Comparison of ENCODE assay signal across 20 cellular contexts in genomic region chrX:153906126-153906917, GRCh38. TPM values are rescaled to one million over a fixed set of nuclear protein-coding genes. Genes with fewer than 3 reads are reported as not detected.
DNase-seq lines count a peak whose midpoint lies in the region; ATAC-seq and TF ChIP-seq lines count a peak whose summit lies in the region.
"Had no signal": no experiment of that assay in that cellular context is flagged by ENCODE, and none has a peak within 500 bp of the region (broad histone marks: within the 10 kb centered on the region; RNA-seq: fewer than 3 reads in every experiment).

No MANE protein-coding gene starts in this region.

- H3K4me1 Mint-ChIP-seq in CD8-positive, alpha-beta T cell (ENCODE audit: low read depth), result peaks cover 39% of the 10 kb centered on the region
- peaks cover 23% of the 10 kb centered on the region for H3K4me1 Mint-ChIP-seq in activated T-helper 17 cell treated with anti-CD3 and anti-CD28 coated beads, Interleukin-2, amount 50 U/mL, for 72 hours
- peaks cover 24 to 54% of the 10 kb centered on the region in 2 donors for H3K4me1 Mint-ChIP-seq in natural killer cell

- H3K27ac ChIP-seq in CD8-positive, alpha-beta T cell (ENCODE audit: low read depth, low read length), result no peak overlapping the region
- H3K27ac ChIP-seq: colonic mucosa, right atrium auricular region had no signal

- H3K27ac Mint-ChIP-seq in CD8-positive, alpha-beta T cell, result peak overlapping the region; percentile 82
- peak overlapping the region; percentile 28 for H3K27ac Mint-ChIP-seq in activated T-helper 17 cell treated with anti-CD3 and anti-CD28 coated beads, Interleukin-2, amount 50 U/mL, for 72 hours
- peak overlapping the region; percentile 81 to 89 for H3K27ac Mint-ChIP-seq in natural killer cell
- H3K27ac Mint-ChIP-seq: activated naive CD8-positive, alpha-beta T cell had no signal

- intact Hi-C loops in CD8-positive, alpha-beta T cell (cut with DNase I, micrococcal nuclease), result no loop called here
- intact Hi-C loops in natural killer cell (cut with micrococcal nuclease), result loop anchor here (2.0 to 5.0 kb wide), 2 partner anchors 20 to 89 kb away; partner anchors contain the start of gene ARHGAP4

- no peaks in the 10 kb centered on the region for H3K9me3 Mint-ChIP-seq in CD8-positive, alpha-beta T cell
- no peaks in the 10 kb centered on the region for H3K9me3 Mint-ChIP-seq in activated T-helper 17 cell treated with anti-CD3 and anti-CD28 coated beads, Interleukin-2, amount 50 U/mL, for 72 hours
- no peaks in the 10 kb centered on the region for H3K9me3 Mint-ChIP-seq in natural killer cell

- H3K27me3 ChIP-seq in CD8-positive, alpha-beta T cell (ENCODE audit: insufficient read depth, low read length), result no peaks in the 10 kb centered on the region
- H3K27me3 ChIP-seq: colonic mucosa had no signal

- TF ChIP-seq POLR2A in GM18505 (IDR thresholded peaks at IDR 0.05; ENCODE audit: borderline replicate concordance, extremely low read depth, insufficient read depth, insufficient read length), result peak; percentile 0

- peaks cover 53% of the 10 kb centered on the region for H3K4me1 ChIP-seq in CD8-positive, alpha-beta T cell (ENCODE audit: insufficient read depth, low read length)
- H3K4me1 ChIP-seq: colonic mucosa had no signal

- no peak overlapping the region for H3K4me3 ChIP-seq in CD8-positive, alpha-beta T cell (ENCODE audit: low read depth, low read length)
- H3K4me3 ChIP-seq: colonic mucosa, lung had no signal

- POLR2A ChIA-PET in CD8-positive, alpha-beta T cell (lab: Charles Lee), result interaction anchor here (0.5 to 4.0 kb wide), 12 partner anchors 11 to 454 kb away, joined by 3 to 17 read pairs (median 4); partner anchors contain the start of genes ARHGAP4, HCFC1, IDH3G and RENBP

- DNase-seq in CD8-positive, alpha-beta T cell, result peak in 2 of 7 experiments; percentile 20 to 57
- peak; percentile 60 for DNase-seq in natural killer cell
- no peak for DNase-seq in activated CD4-positive, CD25-positive, alpha-beta regulatory T cell treated with anti-CD3 and anti-CD28 coated beads, Interleukin-2, amount 50 U/mL, for 72 hours
- DNase-seq in NCI-H510A treated with DMSO at 0.1 percent for 48 hours (lab: John Stamatoyannopoulos, UW), result no peak
- DNase-seq: AML-193; colonic mucosa; NCI-H1417; NCI-H69; OCI-M1; stimulated activated CD4-positive, alpha-beta T cell treated with anti-CD3 and anti-CD28 coated beads, Interleukin-15, amount 100 ng/mL, for 24 hours; stimulated activated naive CD4-positive, alpha-beta T cell treated with Interleukin-2 at 50 U/mL for 16 hours; trophoblast cell had no signal

- peaks cover 18% of the 10 kb centered on the region for H3K36me3 Mint-ChIP-seq in CD8-positive, alpha-beta T cell
- H3K36me3 Mint-ChIP-seq in activated T-helper 17 cell treated with anti-CD3 and anti-CD28 coated beads, Interleukin-2, amount 50 U/mL, for 72 hours (ENCODE audit: low read depth), result peaks cover 6% of the 10 kb centered on the region
- no peaks in the 10 kb centered on the region for H3K36me3 Mint-ChIP-seq in natural killer cell
- H3K36me3 Mint-ChIP-seq: activated naive CD8-positive, alpha-beta T cell; brain had no signal

- no peaks in the 10 kb centered on the region for H3K27me3 Mint-ChIP-seq in CD8-positive, alpha-beta T cell (ENCODE audit: low read depth)
- H3K27me3 Mint-ChIP-seq in activated T-helper 17 cell treated with anti-CD3 and anti-CD28 coated beads, Interleukin-2, amount 50 U/mL, for 72 hours, result no peaks in the 10 kb centered on the region
- H3K27me3 Mint-ChIP-seq in natural killer cell (ENCODE audit: low read depth in 2 of 2), result no peaks in the 10 kb centered on the region
- H3K27me3 Mint-ChIP-seq: activated naive CD8-positive, alpha-beta T cell had no signal

- H3K9me3 ChIP-seq in CD8-positive, alpha-beta T cell (ENCODE audit: low read length), result no peaks in the 10 kb centered on the region
- H3K9me3 ChIP-seq: colonic mucosa, right atrium auricular region had no signal

- ATAC-seq in CD8-positive, alpha-beta T cell, result peak; percentile 64
- ATAC-seq in GM18505 (IDR thresholded peaks at IDR 0.05; ENCODE audit: unreplicated experiment), result no peak
- peak; percentile 44 for ATAC-seq in activated T-helper 17 cell treated with anti-CD3 and anti-CD28 coated beads, Interleukin-2, amount 50 U/mL, for 72 hours (replicated peaks)
- ATAC-seq in natural killer cell, result peak; percentile 85 to 92 (median 92)
- ATAC-seq in HG03378 (IDR thresholded peaks at IDR 0.05; ENCODE audit: unreplicated experiment), result no peak

- no peak overlapping the region for H3K4me3 Mint-ChIP-seq in CD8-positive, alpha-beta T cell
- no peak overlapping the region for H3K4me3 Mint-ChIP-seq in activated T-helper 17 cell treated with anti-CD3 and anti-CD28 coated beads, Interleukin-2, amount 50 U/mL, for 72 hours
- H3K4me3 Mint-ChIP-seq in natural killer cell, result peak overlapping the region; percentile 72
- H3K4me3 Mint-ChIP-seq: activated naive CD8-positive, alpha-beta T cell; brain had no signal

- CTCF ChIA-PET in CD8-positive, alpha-beta T cell (lab: Charles Lee), result interaction anchor here (0.7 to 1.9 kb wide), 4 partner anchors 17 to 146 kb away, joined by 3 to 9 read pairs (median 4); partner anchors contain the start of gene ARHGAP4

- TF ChIP-seq CTCF in CD8-positive, alpha-beta T cell (IDR thresholded peaks at IDR 0.05), result no peak
- no peak for TF ChIP-seq CTCF in natural killer cell (IDR thresholded peaks at IDR 0.05)

- no peaks in the 10 kb centered on the region for H3K36me3 ChIP-seq in CD8-positive, alpha-beta T cell (ENCODE audit: insufficient read depth, low read length)
- H3K36me3 ChIP-seq: colonic mucosa, right atrium auricular region had no signal

RNA-seq across cellular contexts. Expression of gene AVPR2, which starts 1.8 kb away (rescaled TPM):
- total RNA-seq in CD8-positive, alpha-beta T cell, result not detected
- under 1 TPM in 1 of 2 donors, not detected in 1; 0.32 TPM for total RNA-seq in activated T-helper 17 cell treated with anti-CD3 and anti-CD28 coated beads, Interleukin-2, amount 50 U/mL, for 72 hours
- not detected for total RNA-seq in natural killer cell
- total RNA-seq: osteocyte had no signal

RNA-seq across cellular contexts. Expression of gene ARHGAP4, which starts 19.7 kb away (rescaled TPM):
- 100 to 1,000 TPM; 432 to 440 TPM for total RNA-seq in CD8-positive, alpha-beta T cell
- total RNA-seq in activated T-helper 17 cell treated with anti-CD3 and anti-CD28 coated beads, Interleukin-2, amount 50 U/mL, for 72 hours, result 100 to 1,000 TPM; 105 to 147 TPM
- 100 to 1,000 TPM; 352 to 398 (median 384) TPM for total RNA-seq in natural killer cell

RNA-seq across cellular contexts. Expression of gene L1CAM, which starts 20.3 kb away (rescaled TPM):
- under 1 TPM in 1 of 2 experiments, not detected in 1; 0.05 TPM for total RNA-seq in CD8-positive, alpha-beta T cell
- total RNA-seq in activated T-helper 17 cell treated with anti-CD3 and anti-CD28 coated beads, Interleukin-2, amount 50 U/mL, for 72 hours, result 1 to 10 TPM; 2.3 to 2.4 TPM
- total RNA-seq in natural killer cell, result under 1 TPM in 2 of 3 donors, not detected in 1; 0.23 to 0.98 TPM

RNA-seq across cellular contexts. Expression of gene NAA10, which starts 28.5 kb away (rescaled TPM):
- 10 to 100 TPM; 34.4 to 35.3 TPM for total RNA-seq in CD8-positive, alpha-beta T cell
- total RNA-seq in activated T-helper 17 cell treated with anti-CD3 and anti-CD28 coated beads, Interleukin-2, amount 50 U/mL, for 72 hours, result 100 to 1,000 TPM in 1 of 2 donors, 10 to 100 TPM in 1; 74.7 to 146 TPM
- total RNA-seq in natural killer cell, result 10 to 100 TPM; 63.4 to 82.3 (median 73.1) TPM

RNA-seq across cellular contexts. Expression of gene RENBP, which starts 38.1 kb away (rescaled TPM):
- 1 to 10 TPM; 6.2 to 6.3 TPM for total RNA-seq in CD8-positive, alpha-beta T cell
- total RNA-seq in activated T-helper 17 cell treated with anti-CD3 and anti-CD28 coated beads, Interleukin-2, amount 50 U/mL, for 72 hours, result 1 to 10 TPM; 4.7 to 4.9 TPM
- total RNA-seq in natural killer cell, result 10 to 100 TPM; 14.3 to 17.1 (median 15.2) TPM

Comparison
In these comparisons a context has a peak if more than half of its experiments do, and no peak if none do; other contexts are left out.
1. ATAC-seq: peak in CD8-positive, alpha-beta T cell (single experiment), activated T-helper 17 cell treated with anti-CD3 and anti-CD28 coated beads, Interleukin-2, amount 50 U/mL, for 72 hours (single experiment) and natural killer cell (3 of 3); none in GM18505 (single experiment) and HG03378 (single experiment).
2. H3K27ac Mint-ChIP-seq: peak in every context shown above with its lines; median percentile 85 in natural killer cell; 82 in CD8-positive, alpha-beta T cell; 28 in activated T-helper 17 cell treated with anti-CD3 and anti-CD28 coated beads, Interleukin-2, amount 50 U/mL, for 72 hours.